2 cellular contexts compared by ENCODE assay signal in the genomic region with DNA sequence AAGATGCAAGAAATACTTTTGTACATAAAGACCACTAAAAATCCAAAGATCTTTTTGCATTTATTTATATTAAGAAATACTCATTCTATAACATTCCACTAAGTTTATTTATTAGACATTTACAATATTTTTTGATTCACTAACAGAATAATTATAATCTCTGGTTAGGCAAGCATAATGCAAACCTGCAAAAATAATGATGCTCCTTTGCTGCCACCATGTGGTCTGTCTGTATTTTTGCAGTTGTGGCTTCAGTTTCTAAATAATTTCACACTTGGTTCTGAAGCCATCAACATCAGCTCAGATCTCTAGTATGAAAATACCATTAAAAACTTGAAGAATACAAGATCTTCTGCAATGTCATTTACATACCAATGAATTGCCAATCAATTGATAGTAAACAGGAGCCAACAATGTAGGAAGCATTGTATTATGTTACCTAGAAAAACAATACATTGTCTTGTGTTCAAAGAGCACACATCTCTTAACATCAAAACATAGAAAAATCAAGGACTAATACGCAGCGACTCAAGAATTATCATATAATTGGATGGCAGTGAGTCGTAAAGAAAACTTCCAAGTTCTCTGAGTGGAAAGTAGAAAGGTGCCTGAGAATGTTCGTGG.
TF ChIP-seq lines count a peak whose summit lies in the region.

No MANE protein-coding gene starts in this region.

TF ChIP-seq in HCT116, 20 proteins besides CTCF, POLR2A, EP300 and RAD21:
- TF ChIP-seq EZH2phosphoT487 (IDR thresholded peaks at IDR 0.05; ENCODE audit: borderline replicate concordance) (no peak), CBX3 (IDR thresholded peaks at IDR 0.05; ENCODE audit: low read depth) (no peak), CEBPB (IDR thresholded peaks at IDR 0.05; ENCODE audit: low read depth) (0 out of 2 replicates have a peak, but pooled peaks have one; percentile 23), ZFX (IDR thresholded peaks at IDR 0.05) (no peak)

TF ChIP-seq in H1, 55 proteins besides CTCF, POLR2A, EP300 and RAD21:
- TF ChIP-seq ASH2L (IDR thresholded peaks at IDR 0.05; ENCODE audit: low read length), result no peak
- TF ChIP-seq NANOG (IDR thresholded peaks at IDR 0.05; ENCODE audit: insufficient read depth, low read depth, low read length, poor library complexity, severe bottlenecking), result no peak
- no peak for TF ChIP-seq SIX5 (IDR thresholded peaks at IDR 0.05; ENCODE audit: low read depth, low read length)
- TF ChIP-seq FOSL1 (IDR thresholded peaks at IDR 0.05; ENCODE audit: insufficient read depth, low read depth, low read length), result no peak
- no peak for TF ChIP-seq TCF12 (IDR thresholded peaks at IDR 0.05; ENCODE audit: low read depth, low read length)
- TF ChIP-seq KDM4A (IDR thresholded peaks at IDR 0.05; ENCODE audit: low read depth, low read length, severe bottlenecking), result no peak
- TF ChIP-seq SIN3A (conservative IDR thresholded peaks at IDR 0.05 in 1 of 2, IDR thresholded peaks at IDR 0.05 in 1 of 2; ENCODE audit: low read depth in 1 of 2, low read length in 2 of 2), result no peak
- TF ChIP-seq TEAD4 (IDR thresholded peaks at IDR 0.05; ENCODE audit: low read depth, low read length), result no peak
- TF ChIP-seq SP2 (IDR thresholded peaks at IDR 0.05; ENCODE audit: low read length), result no peak
- no peak for TF ChIP-seq TAF7 (optimal IDR thresholded peaks at IDR 0.05; ENCODE audit: borderline replicate concordance, low read depth, low read length)
- TF ChIP-seq SAP30 (IDR thresholded peaks at IDR 0.05; ENCODE audit: insufficient read depth, insufficient replicate concordance, low read length), result no peak
- no peak for TF ChIP-seq SP1 (IDR thresholded peaks at IDR 0.05; ENCODE audit: low read depth, low read length)
- TF ChIP-seq RXRA (IDR thresholded peaks at IDR 0.05; ENCODE audit: insufficient read depth, low read depth, low read length), result no peak
